Comparison of ENCODE assay signal across 17 cellular contexts in the genomic region with DNA sequence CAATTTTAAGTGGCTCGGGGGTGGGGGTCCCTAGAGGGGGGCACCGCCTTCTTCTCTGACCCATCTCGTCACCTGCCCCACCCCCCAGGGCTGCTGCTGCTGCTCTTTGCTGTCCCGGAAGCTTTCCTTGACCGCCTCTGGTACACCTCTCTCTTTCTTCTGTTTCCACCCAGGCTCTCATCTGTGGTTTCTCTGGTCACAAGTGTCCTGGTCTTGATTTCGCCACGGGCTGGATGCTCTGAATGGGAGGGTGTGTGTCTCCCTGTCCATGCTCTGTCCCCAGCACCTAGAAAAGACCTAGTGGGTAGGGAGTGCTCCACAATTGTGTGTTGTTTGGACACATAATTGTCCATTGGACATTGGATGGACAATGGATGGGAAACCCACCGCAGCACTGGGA.
A peak's percentile ranks its signal among the peaks of the same experiment; 100 is the strongest.
DNase-seq lines count a peak whose midpoint lies in the region; ATAC-seq and TF ChIP-seq lines count a peak whose summit lies in the region.
"Had no signal": no experiment of that assay in that cellular context is flagged by ENCODE, and none has a peak within 500 bp of the region (broad histone marks: within the 10 kb centered on the region; RNA-seq: fewer than 3 reads in every experiment).

No MANE protein-coding gene starts in this region.

- ATAC-seq in IMR-90 (ENCODE audit: low read depth): no peak
- ATAC-seq: Panc1, SK-N-SH treated with all-trans-retinoic acid at 6 μM for 48 hours had no signal

- peaks cover 2% of the 10 kb centered on the region; the same call in 1 of the 2 replicates for H3K9me1 ChIP-seq in IMR-90 (ENCODE audit: insufficient read depth, low read length)

- TF ChIP-seq POLR2A in IMR-90 (IDR thresholded peaks at IDR 0.05; ENCODE audit: low read depth, low read length): no peak

- H3K4me3 Mint-ChIP-seq in brain (peak overlapping the region; percentile 4 to 57 (median 19)), type B pancreatic cell (peak overlapping the region; percentile 70), MCF 10A (ENCODE audit: unreplicated experiment) (no peak overlapping the region)
- H3K4me3 Mint-ChIP-seq: CD8-positive, alpha-beta memory T cell had no signal

- DNase-seq in IMR-90 (no peak), myocyte (ENCODE audit: low read depth) (peak; percentile 62), type B pancreatic cell (ENCODE audit: extremely low spot score, unreplicated experiment) (no peak), H7 (no peak), MCF 10A (ENCODE audit: unreplicated experiment) (no peak)
- DNase-seq in activated CD8-positive, alpha-beta memory T cell treated with anti-CD3 and anti-CD28 coated beads for 24 hours: no peak
- DNase-seq: CD8-positive, alpha-beta memory T cell; Karpas-422; NCI-H187; NCI-H2107; NCI-H510A; NCI-H748 treated with DMSO at 0.1 percent for 48 hours; SIG-M5 had no signal

- CTCF ChIA-PET in IMR-90 (lab: Yijun Ruan, JAX) (no interaction called here), MCF 10A (lab: Yijun Ruan, JAX) (interaction anchor here (2.6 kb wide), 1 partner anchor 16 kb away, joined by 15 read pairs; no protein-coding TSS in a partner anchor)

- no peak overlapping the region for H3K4me3 ChIP-seq in IMR-90 (ENCODE audit: insufficient read depth, low read depth, low read length)
- no peak overlapping the region for H3K4me3 ChIP-seq in H7 (ENCODE audit: insufficient read depth, low read depth, low read length)

- peaks cover 24 to 86% of the 10 kb centered on the region in 2 experiments for H3K79me1 ChIP-seq in IMR-90 (ENCODE audit: low read depth in 1 of 2, low read length in 2 of 2)

- in situ Hi-C loops in IMR-90 (cut with MboI; ENCODE audit: low sequenced_read_pairs): no loop called here

- H3K27me3 Mint-ChIP-seq in brain: peaks cover 4% of the 10 kb centered on the region
- H3K27me3 Mint-ChIP-seq in type B pancreatic cell: peaks cover 9% of the 10 kb centered on the region
- H3K27me3 Mint-ChIP-seq in MCF 10A (ENCODE audit: insufficient read depth, unreplicated experiment): peaks cover 12% of the 10 kb centered on the region

- H2AFZ ChIP-seq in IMR-90 (replicated peaks; ENCODE audit: low read length, poor library complexity): no peak overlapping the region

- no peak overlapping the region for H3K9ac ChIP-seq in IMR-90 (ENCODE audit: low read depth, low read length)

- H3K36me3 Mint-ChIP-seq in brain: no peaks in the 10 kb centered on the region
- H3K36me3 Mint-ChIP-seq in type B pancreatic cell: no peaks in the 10 kb centered on the region
- H3K36me3 Mint-ChIP-seq in MCF 10A (ENCODE audit: insufficient read depth, unreplicated experiment): no peaks in the 10 kb centered on the region
- H3K36me3 Mint-ChIP-seq: CD8-positive, alpha-beta memory T cell had no signal

- H2AK9ac ChIP-seq in IMR-90 (replicated peaks; ENCODE audit: low read depth, low read length, poor library complexity): no peak overlapping the region

- TF ChIP-seq CTCF in IMR-90 (conservative IDR thresholded peaks at IDR 0.05; ENCODE audit: low read depth, low read length) (no peak), brain (conservative IDR thresholded peaks at IDR 0.05) (no peak), type B pancreatic cell (conservative IDR thresholded peaks at IDR 0.05) (no peak), MCF 10A (IDR thresholded peaks at IDR 0.05; ENCODE audit: unreplicated experiment) (no peak)

- WGBS in IMR-90 (ENCODE audit: extremely low coverage in 2 of 2, insufficient read length in 1 of 2), 2 experiments: 100% methylated on average over 1 of the region's 8 CpGs; no CpG with 5 or more reads in 1 of the 2 experiments

- H4K91ac ChIP-seq in IMR-90 (ENCODE audit: insufficient read depth, low read depth, low read length): no peak overlapping the region

- H2BK120ac ChIP-seq in IMR-90 (ENCODE audit: low read depth, low read length): no peak overlapping the region

- peak overlapping the region; percentile 38; the same call in 1 of the 2 replicates for H3K23ac ChIP-seq in IMR-90 (ENCODE audit: low read depth, low read length)

- H3K4me1 Mint-ChIP-seq in brain: peaks cover 52% of the 10 kb centered on the region
- peaks cover 26% of the 10 kb centered on the region for H3K4me1 Mint-ChIP-seq in type B pancreatic cell (ENCODE audit: unreplicated experiment)
- H3K4me1 Mint-ChIP-seq in MCF 10A (ENCODE audit: insufficient read depth, unreplicated experiment): peaks cover 11% of the 10 kb centered on the region

- dilution Hi-C loops in IMR-90 (cut with HindIII; ENCODE audit: low sequenced_read_pairs, unreplicated experiment): no loop called here

- H4K5ac ChIP-seq in IMR-90 (ENCODE audit: low read depth, low read length): no peak overlapping the region

- H3K27ac Mint-ChIP-seq in brain: peak overlapping the region; percentile 74 to 90 (median 80)
- no peak overlapping the region for H3K27ac Mint-ChIP-seq in type B pancreatic cell
- H3K27ac Mint-ChIP-seq in MCF 10A (ENCODE audit: low read depth, unreplicated experiment): no peak overlapping the region
- H3K27ac Mint-ChIP-seq: CD8-positive, alpha-beta memory T cell had no signal

- no peak overlapping the region for H3K56ac ChIP-seq in IMR-90 (ENCODE audit: extremely low read depth, insufficient read depth, low read length)

- H3K14ac ChIP-seq in IMR-90 (replicated peaks; ENCODE audit: low read depth, low read length): no peak overlapping the region

- BruUV-seq in IMR-90 (replicated peaks; lab: Mats Ljungman, UMichigan): no TSS peak
- no TSS peak for BruUV-seq in MCF 10A (replicated peaks; lab: Mats Ljungman, UMichigan)

- H3K4me2 ChIP-seq in IMR-90 (ENCODE audit: low read depth, low read length): no peak overlapping the region

- intact Hi-C loops in IMR-90 (cut with micrococcal nuclease) (no loop called here), MCF 10A (cut with micrococcal nuclease) (loop anchor here (10.0 kb wide), 1 partner anchor 132 kb away; a partner anchor contains a TSS)

- no peak for TF ChIP-seq RAD21 in IMR-90 (IDR thresholded peaks at IDR 0.05; ENCODE audit: low read length)

- H2BK5ac ChIP-seq in IMR-90 (ENCODE audit: low read depth, low read length, poor library complexity, severe bottlenecking): no peak overlapping the region

- H3K27ac ChIP-seq in IMR-90 (ENCODE audit: insufficient read depth, low read length): no peak overlapping the region
- H3K27ac ChIP-seq: C4-2B had no signal

- peaks cover 0 to 3% (median 0%) of the 10 kb centered on the region in 5 experiments for H3K9me3 Mint-ChIP-seq in brain
- H3K9me3 Mint-ChIP-seq in type B pancreatic cell: no peaks in the 10 kb centered on the region
- no peaks in the 10 kb centered on the region for H3K9me3 Mint-ChIP-seq in MCF 10A (ENCODE audit: unreplicated experiment)
- H3K9me3 Mint-ChIP-seq: CD8-positive, alpha-beta memory T cell had no signal

- POLR2A ChIA-PET in IMR-90 (lab: Charles Lee; ENCODE audit: unreplicated experiment) (no interaction called here), MCF 10A (lab: Yijun Ruan, JAX) (no interaction called here)

- no peak overlapping the region for H4K8ac ChIP-seq in IMR-90 (ENCODE audit: low read depth in 2 of 2, low read length in 2 of 2)

- H3K9me3 ChIP-seq in IMR-90 (ENCODE audit: control insufficient read depth, insufficient read depth, low read length): no peaks in the 10 kb centered on the region

- no peak overlapping the region for H2BK20ac ChIP-seq in IMR-90 (ENCODE audit: low read depth, low read length)

- H3K4me1 ChIP-seq in IMR-90 (ENCODE audit: control insufficient read depth, insufficient read depth, low read length): peaks cover 13% of the 10 kb centered on the region

- H2AK5ac ChIP-seq in IMR-90 (ENCODE audit: low read depth, low read length): no peak overlapping the region

- H3K4ac ChIP-seq in IMR-90 (ENCODE audit: low read depth, low read length): no peak overlapping the region

- H3K27me3 ChIP-seq in IMR-90 (ENCODE audit: control insufficient read depth, insufficient read depth, low read length) (no peaks in the 10 kb centered on the region), H7 (ENCODE audit: control insufficient read depth, insufficient read depth, low read length) (no peaks in the 10 kb centered on the region)

- H2BK15ac ChIP-seq in IMR-90 (ENCODE audit: low read depth, low read length): no peak overlapping the region

- H3K36me3 ChIP-seq in IMR-90 (ENCODE audit: control insufficient read depth, insufficient read depth, low read length) (no peaks in the 10 kb centered on the region), H7 (replicated peaks; ENCODE audit: control insufficient read depth, insufficient read depth, low read length) (no peaks in the 10 kb centered on the region)

- H4K20me1 ChIP-seq in IMR-90 (ENCODE audit: insufficient read depth, low read length): peaks cover 71% of the 10 kb centered on the region

- H3K18ac ChIP-seq in IMR-90 (ENCODE audit: low read depth, low read length): no peak overlapping the region

TF ChIP-seq in IMR-90, 13 proteins besides CTCF, POLR2A, EP300 and RAD21 (continues in another document):
- TF ChIP-seq RFX5 (IDR thresholded peaks at IDR 0.05; ENCODE audit: low read depth, low read length): no peak
- TF ChIP-seq MXI1 (IDR thresholded peaks at IDR 0.05; ENCODE audit: borderline replicate concordance, low read depth, low read length): no peak
- no peak for TF ChIP-seq MAZ (IDR thresholded peaks at IDR 0.05; ENCODE audit: borderline replicate concordance, low read depth, low read length)
- TF ChIP-seq, protein P1, sequence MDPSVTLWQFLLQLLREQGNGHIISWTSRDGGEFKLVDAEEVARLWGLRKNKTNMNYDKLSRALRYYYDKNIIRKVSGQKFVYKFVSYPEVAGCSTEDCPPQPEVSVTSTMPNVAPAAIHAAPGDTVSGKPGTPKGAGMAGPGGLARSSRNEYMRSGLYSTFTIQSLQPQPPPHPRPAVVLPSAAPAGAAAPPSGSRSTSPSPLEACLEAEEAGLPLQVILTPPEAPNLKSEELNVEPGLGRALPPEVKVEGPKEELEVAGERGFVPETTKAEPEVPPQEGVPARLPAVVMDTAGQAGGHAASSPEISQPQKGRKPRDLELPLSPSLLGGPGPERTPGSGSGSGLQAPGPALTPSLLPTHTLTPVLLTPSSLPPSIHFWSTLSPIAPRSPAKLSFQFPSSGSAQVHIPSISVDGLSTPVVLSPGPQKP (IDR thresholded peaks at IDR 0.05; ENCODE audit: borderline replicate concordance, low read depth, low read length): no peak
- TF ChIP-seq NFE2L2 (IDR thresholded peaks at IDR 0.05; ENCODE audit: low read depth, low read length): no peak
- TF ChIP-seq CHD1 (IDR thresholded peaks at IDR 0.05; ENCODE audit: low read depth, low read length): no peak
- no peak for TF ChIP-seq FOS (IDR thresholded peaks at IDR 0.05; ENCODE audit: low read depth, low read length)
- TF ChIP-seq, protein P2, sequence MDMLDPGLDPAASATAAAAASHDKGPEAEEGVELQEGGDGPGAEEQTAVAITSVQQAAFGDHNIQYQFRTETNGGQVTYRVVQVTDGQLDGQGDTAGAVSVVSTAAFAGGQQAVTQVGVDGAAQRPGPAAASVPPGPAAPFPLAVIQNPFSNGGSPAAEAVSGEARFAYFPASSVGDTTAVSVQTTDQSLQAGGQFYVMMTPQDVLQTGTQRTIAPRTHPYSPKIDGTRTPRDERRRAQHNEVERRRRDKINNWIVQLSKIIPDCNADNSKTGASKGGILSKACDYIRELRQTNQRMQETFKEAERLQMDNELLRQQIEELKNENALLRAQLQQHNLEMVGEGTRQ (IDR thresholded peaks at IDR 0.05; ENCODE audit: low read depth, low read length): no peak
- TF ChIP-seq RCOR1 (IDR thresholded peaks at IDR 0.05; ENCODE audit: insufficient replicate concordance, low read length): no peak

Comparison
In these comparisons a context has a peak if more than half of its experiments do, and no peak if none do; other contexts are left out.
1. H3K27ac Mint-ChIP-seq: peak in brain (5 of 5); none in type B pancreatic cell (single experiment) and MCF 10A (single experiment).